In genomic region chr11:108997826-108998225, GRCh38 we compare ENCODE assay signal across 26 cellular contexts.
"Had no signal": no experiment of that assay in that cellular context is flagged by ENCODE, and none has a peak within 500 bp of the region (broad histone marks: within the 10 kb centered on the region; RNA-seq: fewer than 3 reads in every experiment).

No MANE protein-coding gene starts in this region.

- H3K36me3 ChIP-seq: adrenal gland, colonic mucosa, gastroesophageal sphincter had no signal

- H3K27ac ChIP-seq: adrenal gland, body of pancreas, colonic mucosa, gastroesophageal sphincter had no signal

- H3K9me3 ChIP-seq: adrenal gland, colonic mucosa had no signal

- ATAC-seq: activated CD4-positive, alpha-beta T cell treated with anti-CD3 and anti-CD28 coated beads for 36 hours; activated T-cell treated with anti-CD3 and anti-CD28 coated beads, Interleukin-2, amount 50 U/mL, for 4 hours; activated T-helper 17 cell treated with anti-CD3 and anti-CD28 coated beads, Interleukin-2, amount 50 U/mL, for 72 hours; body of pancreas; esophagus mucosa; gastroesophageal sphincter had no signal

- H3K4me3 ChIP-seq: adrenal gland, body of pancreas, colonic mucosa, gastroesophageal sphincter had no signal

- H3K27me3 ChIP-seq: adrenal gland, body of pancreas, colonic mucosa, gastroesophageal sphincter had no signal

- DNase-seq: activated CD4-positive, alpha-beta memory T cell treated with anti-CD3 and anti-CD28 coated beads for 36 hours; activated CD4-positive, alpha-beta T cell treated with anti-CD3 and anti-CD28 coated beads for 36 hours; activated CD4-positive, alpha-beta T cell treated with anti-CD3 and anti-CD28 coated beads, Interleukin-2, amount 10 ng/mL, durations not matched to agents 24 days and 14 days; activated CD4-positive, CD25-positive, alpha-beta regulatory T cell; activated CD4-positive, CD25-positive, alpha-beta regulatory T cell treated with anti-CD3 and anti-CD28 coated beads, Interleukin-2, amount 50 U/mL, for 72 hours; activated CD8-positive, alpha-beta memory T cell treated with anti-CD3 and anti-CD28 coated beads, Interleukin-2, amount 50 U/mL, for 48 hours; activated effector memory CD4-positive, alpha-beta T cell treated with Interleukin-2 at 50 U/mL for 16 hours; activated gamma-delta T cell treated with Interleukin-2 at 50 U/mL for 16 hours; activated naive CD4-positive, alpha-beta T cell treated with anti-CD3 and anti-CD28 coated beads, Interleukin-2, amount 50 U/mL, for 16 hours; activated naive CD4-positive, alpha-beta T cell treated with Interleukin-2 at 50 U/mL for 16 hours; activated T-cell treated with anti-CD3 and anti-CD28 coated beads for 4 hours; activated T-cell treated with anti-CD3 and anti-CD28 coated beads, Interleukin-2, amount 50 U/mL, for 4 hours; adrenal gland; amygdala; aorta; body of pancreas; caudate nucleus; colonic mucosa; effector CD8-positive, alpha-beta T cell; foreskin melanocyte; head of caudate nucleus; hippocampal formation; T-helper 2 cell had no signal

- H3K4me1 ChIP-seq: adrenal gland, body of pancreas, colonic mucosa, gastroesophageal sphincter had no signal
